ENCODE assay signal across 9 cellular contexts in the genomic region with DNA sequence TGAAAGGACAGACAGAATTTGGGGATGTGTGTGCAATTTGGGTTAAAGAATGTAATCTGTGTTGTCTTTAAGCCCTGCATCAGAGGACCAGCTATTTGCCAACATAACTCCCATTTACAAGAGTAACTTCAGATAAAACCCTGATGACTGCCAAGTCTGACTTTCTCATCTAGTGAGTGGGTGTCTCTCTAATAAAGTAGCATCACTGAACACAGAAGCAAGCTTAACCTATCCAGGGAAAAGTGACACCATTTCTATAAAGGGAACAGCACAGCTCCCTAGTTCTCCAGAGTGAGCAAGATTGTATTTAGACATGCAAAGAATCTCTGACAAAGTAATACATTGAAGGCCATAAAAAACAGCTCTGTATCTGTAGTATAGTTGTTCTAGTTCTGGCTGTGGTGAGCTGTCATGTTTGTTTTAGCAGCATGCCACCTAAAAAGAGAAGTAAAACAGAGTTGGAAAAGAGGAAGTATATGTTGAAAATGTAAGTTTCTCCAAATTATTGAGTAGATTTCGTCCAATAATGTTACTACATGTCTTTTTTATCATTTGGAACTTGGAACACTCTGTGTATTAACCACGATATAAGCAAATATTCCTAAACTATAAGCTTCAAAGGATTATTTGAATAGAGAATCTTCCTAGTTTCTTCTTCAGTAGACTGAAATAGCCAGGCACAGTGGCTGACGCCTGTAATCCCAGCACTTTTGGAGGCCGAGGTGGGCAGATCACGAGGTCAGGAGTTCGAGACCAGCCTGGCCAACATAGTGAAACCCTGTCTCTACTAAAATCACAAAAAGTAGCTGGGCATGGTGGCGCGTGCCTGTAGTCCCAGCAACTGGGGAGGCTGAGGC. TPM values are rescaled to one million over a fixed set of nuclear protein-coding genes. Genes with fewer than 3 reads are reported as not detected.
DNase-seq lines count a peak whose midpoint lies in the region; ATAC-seq, FAIRE-seq and TF ChIP-seq lines count a peak whose summit lies in the region.
"Had no signal": no experiment of that assay in that cellular context is flagged by ENCODE, and none has a peak within 500 bp of the region (broad histone marks: within the 10 kb centered on the region; RNA-seq: fewer than 3 reads in every experiment).

No MANE protein-coding gene starts in this region.

- intact Hi-C loops in transverse colon (cut with DNase I; ENCODE audit: low total_unique reads), result no loop called here

- H3K4me1 ChIP-seq in transverse colon, result peaks cover 13 to 26% (median 18%) of the 10 kb centered on the region in 4 donors

- H3K9me3 ChIP-seq in transverse colon, result no peaks in the 10 kb centered on the region

- no peaks in the 10 kb centered on the region for H3K9me3 Mint-ChIP-seq in activated T-cell treated with anti-CD3 and anti-CD28 coated beads, Interleukin-2, amount 50 U/mL, for 24 hours
- H3K9me3 Mint-ChIP-seq in activated T-cell treated with anti-CD3 and anti-CD28 coated beads, Interleukin-2, amount 50 U/mL, for 72 hours, result no peaks in the 10 kb centered on the region

- no peaks in the 10 kb centered on the region for H3K36me3 Mint-ChIP-seq in activated T-cell treated with anti-CD3 and anti-CD28 coated beads, Interleukin-2, amount 50 U/mL, for 24 hours (ENCODE audit: low read depth)
- peaks cover 0 to 3% of the 10 kb centered on the region in 2 donors for H3K36me3 Mint-ChIP-seq in activated T-cell treated with anti-CD3 and anti-CD28 coated beads, Interleukin-2, amount 50 U/mL, for 72 hours (ENCODE audit: insufficient read depth in 2 of 2)

- H3K4me3 ChIP-seq in fibroblast of mammary gland (ENCODE audit: control insufficient read depth, low read depth, low read length) (no peak overlapping the region), transverse colon (no peak overlapping the region)

- no peaks in the 10 kb centered on the region for H3K27me3 Mint-ChIP-seq in activated T-cell treated with anti-CD3 and anti-CD28 coated beads, Interleukin-2, amount 50 U/mL, for 24 hours
- H3K27me3 Mint-ChIP-seq in activated T-cell treated with anti-CD3 and anti-CD28 coated beads, Interleukin-2, amount 50 U/mL, for 72 hours (ENCODE audit: low read depth), result no peaks in the 10 kb centered on the region

- H3K4me3 Mint-ChIP-seq in activated T-cell treated with anti-CD3 and anti-CD28 coated beads, Interleukin-2, amount 50 U/mL, for 24 hours, result no peak overlapping the region
- no peak overlapping the region for H3K4me3 Mint-ChIP-seq in activated T-cell treated with anti-CD3 and anti-CD28 coated beads, Interleukin-2, amount 50 U/mL, for 72 hours

- ATAC-seq in activated T-cell treated with anti-CD3 and anti-CD28 coated beads, Interleukin-2, amount 50 U/mL, for 72 hours (replicated peaks in 1 of 2), result no peak
- no peak for ATAC-seq in GM21423 (IDR thresholded peaks at IDR 0.05; ENCODE audit: unreplicated experiment)

- no peak for FAIRE-seq in HTR-8/SVneo (lab: Jason Lieb, UNC)

- no peak for TF ChIP-seq CTCF in fibroblast of mammary gland (conservative IDR thresholded peaks at IDR 0.05; ENCODE audit: control insufficient read depth, insufficient read depth, low read depth, low read length)
- no peak for TF ChIP-seq CTCF in transverse colon (IDR thresholded peaks at IDR 0.05)

- no peak for TF ChIP-seq EP300 in transverse colon (IDR thresholded peaks at IDR 0.05; ENCODE audit: low read depth)

- H3K27me3 ChIP-seq in transverse colon, result no peaks in the 10 kb centered on the region

- DNase-seq in activated T-cell treated with anti-CD3 and anti-CD28 coated beads, Interleukin-2, amount 50 U/mL, for 24 hours, result no peak
- no peak for DNase-seq in activated T-cell treated with anti-CD3 and anti-CD28 coated beads, Interleukin-2, amount 50 U/mL, for 72 hours
- DNase-seq in NCI-H226 (peak; percentile 32), fibroblast of mammary gland (ENCODE audit: low read depth) (peak; percentile 77), transverse colon (no peak), NCI-H345 (lab: John Stamatoyannopoulos, UW) (no peak), HTR-8/SVneo (ENCODE audit: insufficient read length, low spot score) (no peak)
- DNase-seq: ACHN had no signal

- no peaks in the 10 kb centered on the region for H3K36me3 ChIP-seq in transverse colon

- peak overlapping the region; percentile 58 to 65 (median 62) for H3K27ac ChIP-seq in transverse colon

- TF ChIP-seq POLR2A in transverse colon (IDR thresholded peaks at IDR 0.05), result no peak

- 25 to 64% methylated on average over 4 to 8 of the region's 8 CpGs for WGBS in transverse colon (ENCODE audit: low coverage in 1 of 2), 2 donors

- peaks cover 23% of the 10 kb centered on the region for H3K4me1 Mint-ChIP-seq in activated T-cell treated with anti-CD3 and anti-CD28 coated beads, Interleukin-2, amount 50 U/mL, for 24 hours (ENCODE audit: low read depth)
- peaks cover 34% of the 10 kb centered on the region for H3K4me1 Mint-ChIP-seq in activated T-cell treated with anti-CD3 and anti-CD28 coated beads, Interleukin-2, amount 50 U/mL, for 72 hours (ENCODE audit: low read depth)

- H3K27ac Mint-ChIP-seq in activated T-cell treated with anti-CD3 and anti-CD28 coated beads, Interleukin-2, amount 50 U/mL, for 24 hours, result peak overlapping the region; percentile 44
- H3K27ac Mint-ChIP-seq in activated T-cell treated with anti-CD3 and anti-CD28 coated beads, Interleukin-2, amount 50 U/mL, for 72 hours, result no peak overlapping the region

- in situ Hi-C loops in transverse colon (cut with MboI; ENCODE audit: low pct_ligation_motif_present in 1 of 4, low pct_unique_long_range_greater_than_20kb in 1 of 4, low sequenced_read_pairs in 3 of 4), result no loop called here

RNA-seq across cellular contexts. Expression of a gene that starts 8.8 kb away (rescaled TPM):
- 100 to 1,000 TPM; 334 to 429 TPM for total RNA-seq in activated T-cell treated with anti-CD3 and anti-CD28 coated beads, Interleukin-2, amount 50 U/mL, for 72 hours
- total RNA-seq in transverse colon, result 100 to 1,000 TPM in 1 of 4 donors, 10 to 100 TPM in 2, 1 to 10 TPM in 1; 6.8 to 102 (median 24.0) TPM

Comparison
In these comparisons a context has a peak if more than half of its experiments do, and no peak if none do; other contexts are left out.
1. DNase-seq: peak in NCI-H226 (single experiment) and fibroblast of mammary gland (single experiment); none in activated T-cell treated with anti-CD3 and anti-CD28 coated beads, Interleukin-2, amount 50 U/mL, for 24 hours (single experiment), activated T-cell treated with anti-CD3 and anti-CD28 coated beads, Interleukin-2, amount 50 U/mL, for 72 hours (0 of 2), transverse colon (single experiment), NCI-H345 (single experiment) and HTR-8/SVneo (single experiment).